8 cellular contexts compared by ENCODE assay signal in the genomic region with DNA sequence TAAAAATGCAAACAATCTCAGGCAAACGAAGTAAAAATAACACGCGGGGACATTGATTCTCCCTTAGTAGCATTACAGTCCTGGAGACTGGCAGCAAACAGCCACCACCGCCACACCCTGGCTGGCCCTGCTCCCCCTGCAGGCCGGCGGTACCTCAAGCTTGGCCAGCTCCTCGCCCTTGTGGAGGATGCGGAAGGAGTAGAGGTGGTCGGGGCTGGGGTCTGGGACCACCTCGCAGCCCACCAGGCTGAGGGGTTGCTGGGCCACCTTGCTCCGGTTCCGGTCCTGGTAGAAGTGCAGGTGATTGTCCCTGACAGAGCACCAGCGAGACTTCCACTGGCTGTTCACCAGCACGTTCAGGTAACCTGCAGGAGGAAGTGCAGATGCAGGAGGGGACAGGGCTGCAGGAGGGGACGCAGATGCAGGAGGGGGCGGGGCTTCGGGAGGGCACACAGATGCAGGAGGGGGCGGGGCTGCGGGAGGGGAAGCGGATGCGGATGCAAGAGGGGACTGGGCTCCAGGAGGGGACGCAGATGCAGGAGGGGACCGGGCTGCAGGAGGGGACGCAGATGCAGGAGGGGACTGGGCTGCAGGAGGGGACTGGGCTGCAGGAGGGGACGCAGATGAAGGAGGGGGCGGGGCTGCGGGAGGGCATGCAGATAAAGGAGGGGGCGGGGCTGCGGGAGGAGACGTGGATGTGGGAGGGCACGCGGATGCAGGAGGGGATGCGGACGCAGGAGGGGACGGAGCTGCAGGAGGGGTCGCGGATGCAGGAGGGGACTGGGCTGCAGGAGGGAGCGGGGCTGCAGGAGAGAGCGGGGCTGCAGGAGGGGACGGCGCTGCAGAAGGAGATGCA.
DNase-seq lines count a peak whose midpoint lies in the region; ATAC-seq and TF ChIP-seq lines count a peak whose summit lies in the region.

No MANE protein-coding gene starts in this region.

- H3K9me3 ChIP-seq in ovary (no peaks in the 10 kb centered on the region), transverse colon (no peaks in the 10 kb centered on the region)

- H3K4me3 ChIP-seq in fibroblast of pulmonary artery (replicated peaks; ENCODE audit: low read depth, low read length) (peak overlapping the region; percentile 6), ovary (peak overlapping the region; percentile 17), transverse colon (peak overlapping the region in 2 of 4 donors; percentile 20 to 30)

- 11 to 26% (median 14%) methylated on average over 35 to 41 of the region's 41 CpGs for WGBS in ovary, 3 donors
- WGBS in transverse colon (ENCODE audit: low coverage in 1 of 2), 2 donors, result 15 to 36% methylated on average over 16 to 35 of the region's 41 CpGs

- in situ Hi-C loops in transverse colon (cut with MboI; ENCODE audit: low pct_ligation_motif_present in 1 of 4, low pct_unique_long_range_greater_than_20kb in 1 of 4, low sequenced_read_pairs in 3 of 4), result loop anchor here in 3 of 4 donors (25.0 kb wide), 2 partner anchors 133 to 483 kb away; no protein-coding TSS in a partner anchor

- TF ChIP-seq EP300 in ovary (IDR thresholded peaks at IDR 0.05), result no peak
- TF ChIP-seq EP300 in transverse colon (IDR thresholded peaks at IDR 0.05; ENCODE audit: low read depth), result no peak

- TF ChIP-seq CTCF in 22Rv1 (IDR thresholded peaks at IDR 0.05), result peak; percentile 79
- peak; percentile 56 for TF ChIP-seq CTCF in fibroblast of pulmonary artery (IDR thresholded peaks at IDR 0.05; ENCODE audit: low read length, missing control alignments)
- no peak for TF ChIP-seq CTCF in ovary (IDR thresholded peaks at IDR 0.05)
- peak in 4 of 5 experiments; percentile 20 to 45 (median 38) for TF ChIP-seq CTCF in transverse colon (IDR thresholded peaks at IDR 0.05)

- DNase-seq in NCI-H526 (lab: John Stamatoyannopoulos, UW) (peak; percentile 4 to 56), activated T-cell treated with anti-CD3 and anti-CD28 coated beads for 4 hours (peak; percentile 25), fibroblast of pulmonary artery (ENCODE audit: low read depth) (no peak), ovary (peak; percentile 30 to 58 (median 53)), transverse colon (peak; percentile 62)

- H3K27ac ChIP-seq in 22Rv1 (peak overlapping the region; percentile 59), ovary (no peak overlapping the region), transverse colon (peak overlapping the region in 3 of 4 donors; percentile 15 to 49 (median 43))

- H3K36me3 ChIP-seq in ovary (no peaks in the 10 kb centered on the region), transverse colon (no peaks in the 10 kb centered on the region)

- ATAC-seq in GM18499 (IDR thresholded peaks at IDR 0.05; ENCODE audit: insufficient read depth, unreplicated experiment) (peak; percentile 25), HG03039 (IDR thresholded peaks at IDR 0.05; ENCODE audit: unreplicated experiment) (peak; percentile 48)

- TF ChIP-seq POLR2A in ovary (IDR thresholded peaks at IDR 0.05) (no peak), transverse colon (IDR thresholded peaks at IDR 0.05) (no peak)

- peaks cover 3% of the 10 kb centered on the region for H3K4me1 ChIP-seq in ovary (ENCODE audit: insufficient read depth)
- peaks cover 3 to 11% (median 8%) of the 10 kb centered on the region in 4 donors for H3K4me1 ChIP-seq in transverse colon

- intact Hi-C loops in ovary (cut with DNase I) (loop anchor here (5.0 to 10.0 kb wide), 7 partner anchors 100 to 243 kb away; a partner anchor contains a TSS), transverse colon (cut with DNase I; ENCODE audit: low total_unique reads) (loop anchor here (5.0 kb wide), 1 partner anchor 133 kb away; no protein-coding TSS in a partner anchor)

- H3K27me3 ChIP-seq in ovary (no peaks in the 10 kb centered on the region), transverse colon (no peaks in the 10 kb centered on the region)

Comparison
In these comparisons a context has a peak if more than half of its experiments do, and no peak if none do; other contexts are left out.
1. H3K27ac ChIP-seq: peak in 22Rv1 (single experiment) and transverse colon (3 of 4); none in ovary (0 of 2).
2. CTCF ChIP-seq: peak in 22Rv1 (single experiment), fibroblast of pulmonary artery (single experiment) and transverse colon (4 of 5); none in ovary (0 of 3).